20 cellular contexts compared by ENCODE assay signal in the genomic region with DNA sequence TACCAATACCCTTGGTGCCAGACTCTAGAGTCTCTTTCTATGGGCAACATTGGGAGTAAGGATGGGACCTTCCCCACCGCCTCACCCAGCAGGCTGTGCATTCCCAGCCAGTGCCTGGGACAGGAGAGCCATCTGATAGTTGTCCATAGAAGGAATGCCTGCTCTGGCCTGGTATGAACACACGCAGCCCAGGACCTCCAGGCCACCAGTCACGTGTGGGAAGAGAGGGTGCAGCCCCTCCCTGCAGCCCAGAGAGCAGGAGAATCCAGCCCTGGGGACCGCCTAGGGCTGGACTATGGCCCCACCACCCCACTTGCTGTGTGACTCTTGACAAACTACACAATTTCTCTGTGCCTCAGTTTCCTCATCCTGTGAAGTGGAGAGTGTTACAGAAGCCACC. TPM values are rescaled to one million over a fixed set of nuclear protein-coding genes. Genes with fewer than 3 reads are reported as not detected.
A peak's percentile ranks its signal among the peaks of the same experiment; 100 is the strongest.
DNase-seq lines count a peak whose midpoint lies in the region; ATAC-seq, FAIRE-seq and TF ChIP-seq lines count a peak whose summit lies in the region.
"Had no signal": no experiment of that assay in that cellular context is flagged by ENCODE, and none has a peak within 500 bp of the region (broad histone marks: within the 10 kb centered on the region; RNA-seq: fewer than 3 reads in every experiment).

No MANE protein-coding gene starts in this region.

- H3K79me1 ChIP-seq in neuronal stem cell (ENCODE audit: low read depth, low read length) = no peaks in the 10 kb centered on the region

- no peak overlapping the region for H4K8ac ChIP-seq in neuronal stem cell (ENCODE audit: low read depth, low read length)

- H3K4me3 ChIP-seq in BLaER1 (no peak overlapping the region), DOHH2 (ENCODE audit: low read length) (peak overlapping the region; percentile 46), K562 (no peak overlapping the region), neuronal stem cell (ENCODE audit: low read length in 2 of 2) (no peak overlapping the region)

- H3K4me1 Mint-ChIP-seq in CD4-positive, alpha-beta T cell (ENCODE audit: low read depth) = peaks cover 10% of the 10 kb centered on the region
- peaks cover 6% of the 10 kb centered on the region for H3K4me1 Mint-ChIP-seq in activated T-cell treated with anti-CD3 and anti-CD28 coated beads, Interleukin-2, amount 50 U/mL, for 72 hours (ENCODE audit: low read depth)

- BruUV-seq in K562 (replicated peaks; lab: Mats Ljungman, UMichigan) = no TSS peak

- H3K36me3 ChIP-seq in BLaER1 (no peaks in the 10 kb centered on the region), DOHH2 (ENCODE audit: control insufficient read depth, low read length) (no peaks in the 10 kb centered on the region), K562 (ENCODE audit: control insufficient read depth, insufficient read depth, low read length) (no peaks in the 10 kb centered on the region), neuronal stem cell (replicated peaks in 1 of 2; ENCODE audit: control insufficient read depth in 2 of 2, insufficient read depth in 2 of 2, low read length in 2 of 2) (no peaks in the 10 kb centered on the region)

- H3K36me3 Mint-ChIP-seq in CD4-positive, alpha-beta T cell (ENCODE audit: low read depth) = no peaks in the 10 kb centered on the region
- H3K36me3 Mint-ChIP-seq in activated T-cell treated with anti-CD3 and anti-CD28 coated beads, Interleukin-2, amount 50 U/mL, for 72 hours (ENCODE audit: insufficient read depth in 2 of 2) = no peaks in the 10 kb centered on the region
- H3K36me3 Mint-ChIP-seq: CD4-positive, CD25-positive, alpha-beta regulatory T cell had no signal

- CTCF ChIA-PET in K562 (lab: Yijun Ruan, JAX; ENCODE audit: low intra/inter-chr PET ratio) = no interaction called here
- CTCF ChIA-PET in CD4-positive, alpha-beta T cell (lab: Charles Lee) = no interaction called here

- no peak overlapping the region for H2BK12ac ChIP-seq in neuronal stem cell (ENCODE audit: low read length)

- in situ Hi-C loops in K562 (cut with MboI) = no loop called here

- H4K20me1 ChIP-seq in BLaER1 = no peaks in the 10 kb centered on the region
- H4K20me1 ChIP-seq in DOHH2 (ENCODE audit: control insufficient read depth, insufficient read depth, low read depth, low read length) = no peaks in the 10 kb centered on the region
- H4K20me1 ChIP-seq in K562 (replicated peaks; ENCODE audit: control insufficient read depth, insufficient read depth, low read length) = no peaks in the 10 kb centered on the region

- no peak overlapping the region for H2AK5ac ChIP-seq in neuronal stem cell (ENCODE audit: low read depth, low read length)

- POLR2A ChIA-PET in K562 (lab: Yijun Ruan, JAX) = no interaction called here
- POLR2A ChIA-PET in CD4-positive, alpha-beta T cell (lab: Charles Lee) = no interaction called here

- H3F3A ChIP-seq in DOHH2 (ENCODE audit: control insufficient read depth, insufficient read depth) = peaks cover 10% of the 10 kb centered on the region

- no peak for ATAC-seq in K562
- ATAC-seq in CD4-positive, alpha-beta T cell (ENCODE audit: poor library complexity) = no peak
- ATAC-seq in activated T-cell treated with anti-CD3 and anti-CD28 coated beads, Interleukin-2, amount 50 U/mL, for 72 hours (replicated peaks in 1 of 2) = no peak
- no peak for ATAC-seq in HG02938 (IDR thresholded peaks at IDR 0.05; ENCODE audit: unreplicated experiment)

- TF ChIP-seq CTCF in DOHH2 (IDR thresholded peaks at IDR 0.05; ENCODE audit: low read depth, low read length, poor library complexity, severe bottlenecking) = no peak
- no peak for TF ChIP-seq CTCF in K562 (IDR thresholded peaks at IDR 0.05 in 2 of 3, conservative IDR thresholded peaks at IDR 0.05 in 1 of 3; ENCODE audit: insufficient read depth in 2 of 3, low read depth in 1 of 3, low read length in 3 of 3)
- TF ChIP-seq CTCF in CD4-positive, alpha-beta T cell (IDR thresholded peaks at IDR 0.05) = no peak

- H3K79me2 ChIP-seq in DOHH2 (ENCODE audit: control insufficient read depth, low read length) (peaks cover 7% of the 10 kb centered on the region; the same call in 1 of the 2 replicates), K562 (ENCODE audit: control insufficient read depth, insufficient read depth, low read length) (no peaks in the 10 kb centered on the region)

- H3K27ac ChIP-seq in BLaER1 = no peak overlapping the region
- H3K27ac ChIP-seq in DOHH2 (ENCODE audit: low read depth, low read length) = peak overlapping the region; percentile 51
- H3K27ac ChIP-seq in K562 (ENCODE audit: extremely low read depth, low read depth, low read length) = no peak overlapping the region
- no peak overlapping the region for H3K27ac ChIP-seq in neuronal stem cell (replicated peaks; ENCODE audit: low read length)
- H3K27ac ChIP-seq in CD4-positive, alpha-beta T cell (ENCODE audit: low read depth, low read length) = no peak overlapping the region
- H3K27ac ChIP-seq: KMS-11 had no signal

- H2BK15ac ChIP-seq in neuronal stem cell (ENCODE audit: low read length) = no peak overlapping the region

- H3K14ac ChIP-seq in neuronal stem cell (ENCODE audit: low read length) = no peak overlapping the region

- no peak for DNase-seq in K562 (ENCODE audit: extremely low read depth in 1 of 4, low spot score in 3 of 4)
- DNase-seq in neuronal stem cell (ENCODE audit: low spot score) = no peak
- no peak for DNase-seq in CD4-positive, alpha-beta T cell
- DNase-seq in activated T-cell treated with anti-CD3 and anti-CD28 coated beads, Interleukin-2, amount 50 U/mL, for 72 hours = no peak
- DNase-seq: AML-193; CD4-positive, CD25-positive, alpha-beta regulatory T cell; DMS79 treated with DMSO at 0.1 percent for 48 hours; GDM1; GOT3; NCI-H1092; NCI-H146; NCI-H2081 treated with DMSO at 0.1 percent for 48 hours; NCI-H2227 treated with DMSO at 0.1 percent for 48 hours; NCI-H524; SHP77; SK-N-SH had no signal

- H3K4me2 ChIP-seq in BLaER1 (peak overlapping the region; percentile 79), DOHH2 (ENCODE audit: low read length) (peak overlapping the region; percentile 64), K562 (ENCODE audit: insufficient read depth, low read length) (no peak overlapping the region), neuronal stem cell (ENCODE audit: insufficient read depth, low read length, poor library complexity, severe bottlenecking) (no peak overlapping the region)
- H3K4me2 ChIP-seq: KMS-11, SK-N-SH had no signal

- H3K4me1 ChIP-seq in BLaER1 (peaks cover 64% of the 10 kb centered on the region), DOHH2 (ENCODE audit: control insufficient read depth, low read length) (peaks cover 59% of the 10 kb centered on the region), K562 (replicated peaks in 1 of 2; ENCODE audit: control insufficient read depth in 2 of 2, insufficient read depth in 2 of 2, low read length in 2 of 2) (peaks cover 3 to 40% of the 10 kb centered on the region in 2 experiments; a peak in 3 of 5 replicates), neuronal stem cell (ENCODE audit: control insufficient read depth in 2 of 2, insufficient read depth in 1 of 2, low read depth in 1 of 2, low read length in 2 of 2) (peaks cover 0 to 2% of the 10 kb centered on the region in 2 donors)

- H3K27ac Mint-ChIP-seq in CD4-positive, alpha-beta T cell = no peak overlapping the region
- no peak overlapping the region for H3K27ac Mint-ChIP-seq in activated T-cell treated with anti-CD3 and anti-CD28 coated beads, Interleukin-2, amount 50 U/mL, for 72 hours
- H3K27ac Mint-ChIP-seq: CD4-positive, CD25-positive, alpha-beta regulatory T cell had no signal

- H3K9me1 ChIP-seq in K562 (ENCODE audit: control insufficient read depth, insufficient read depth, low read length) = no peaks in the 10 kb centered on the region

- no peak for TF ChIP-seq POLR2A in K562 (conservative IDR thresholded peaks at IDR 0.05)

- intact Hi-C loops in K562 (cut with micrococcal nuclease) = loop anchor here (2.0 kb wide), 1 partner anchor 105 kb away; no protein-coding TSS in a partner anchor
- intact Hi-C loops in CD4-positive, alpha-beta T cell (cut with DNase I, micrococcal nuclease) = no loop called here

- no peak overlapping the region for H3K4ac ChIP-seq in neuronal stem cell (ENCODE audit: low read length)

- FAIRE-seq in K562 (lab: Jason Lieb, UNC) = no peak

- no peak overlapping the region for H3K4me3 Mint-ChIP-seq in CD4-positive, alpha-beta T cell
- no peak overlapping the region for H3K4me3 Mint-ChIP-seq in activated T-cell treated with anti-CD3 and anti-CD28 coated beads, Interleukin-2, amount 50 U/mL, for 72 hours
- H3K4me3 Mint-ChIP-seq: CD4-positive, CD25-positive, alpha-beta regulatory T cell had no signal

- no peaks in the 10 kb centered on the region for H3K9me2 ChIP-seq in DOHH2 (replicated peaks; ENCODE audit: control insufficient read depth, low read length)
- H3K9me2 ChIP-seq: SK-N-SH had no signal

- H3K27me3 ChIP-seq in BLaER1 (no peaks in the 10 kb centered on the region), DOHH2 (ENCODE audit: control insufficient read depth, low read length) (no peaks in the 10 kb centered on the region), K562 (ENCODE audit: control insufficient read depth in 2 of 2, insufficient read depth in 2 of 2, low read length in 2 of 2) (peaks cover 31 to 52% of the 10 kb centered on the region in 2 experiments), neuronal stem cell (ENCODE audit: control insufficient read depth in 3 of 3, insufficient read depth in 3 of 3, low read depth in 1 of 3, low read length in 3 of 3) (no peaks in the 10 kb centered on the region)
- H3K27me3 ChIP-seq in CD4-positive, alpha-beta T cell (ENCODE audit: control insufficient read depth, insufficient read depth, low read length) = no peaks in the 10 kb centered on the region

- 10% methylated on average over 4 of the region's 4 CpGs for WGBS in K562 (ENCODE audit: insufficient coverage, low coverage, missing lambda C conversion rate)
- WGBS in neuronal stem cell (ENCODE audit: extremely low coverage in 2 of 2, insufficient read length in 2 of 2, insufficient replicate concordance in 1 of 2), 2 donors = no CpG with 5 or more reads among the region's 4 CpGs

- no peak overlapping the region for H4K91ac ChIP-seq in neuronal stem cell (ENCODE audit: low read depth, low read length, poor library complexity)

- no peak overlapping the region for H2BK120ac ChIP-seq in neuronal stem cell (ENCODE audit: low read depth, low read length)

- no peaks in the 10 kb centered on the region for H3K27me3 Mint-ChIP-seq in CD4-positive, alpha-beta T cell
- H3K27me3 Mint-ChIP-seq in activated T-cell treated with anti-CD3 and anti-CD28 coated beads, Interleukin-2, amount 50 U/mL, for 72 hours (ENCODE audit: low read depth) = no peaks in the 10 kb centered on the region

- H3K9ac ChIP-seq in BLaER1 (no peak overlapping the region), K562 (ENCODE audit: insufficient read depth in 1 of 2, low read depth in 2 of 2, low read length in 2 of 2) (no peak overlapping the region; a peak in 1 of 4 replicates), neuronal stem cell (ENCODE audit: low read depth, low read length, poor library complexity) (no peak overlapping the region)
- H3K9ac ChIP-seq: KMS-11, SK-N-SH had no signal

- no peak overlapping the region for H2BK5ac ChIP-seq in neuronal stem cell (ENCODE audit: low read length)

- TF ChIP-seq RAD21 in K562 (CRISPR knock-in tag; conservative IDR thresholded peaks at IDR 0.05 in 1 of 2, IDR thresholded peaks at IDR 0.05 in 1 of 2) = no peak

- H2AFZ ChIP-seq in K562 (ENCODE audit: low read depth, low read length) (no peak overlapping the region), neuronal stem cell (ENCODE audit: low read length) (no peak overlapping the region)

- H3K9me3 ChIP-seq in BLaER1 (no peaks in the 10 kb centered on the region), DOHH2 (ENCODE audit: control insufficient read depth, insufficient read depth, low read length) (no peaks in the 10 kb centered on the region), K562 (replicated peaks; ENCODE audit: control insufficient read depth, insufficient read depth, low read depth, low read length) (no peaks in the 10 kb centered on the region), neuronal stem cell (replicated peaks in 1 of 2; ENCODE audit: control insufficient read depth in 2 of 2, insufficient read depth in 1 of 2, low read depth in 1 of 2, low read length in 2 of 2) (peaks cover 0 to 2% of the 10 kb centered on the region in 2 donors)
- H3K9me3 ChIP-seq in CD4-positive, alpha-beta T cell (ENCODE audit: control insufficient read depth, low read length) = no peaks in the 10 kb centered on the region
- H3K9me3 ChIP-seq: SK-N-SH had no signal

- H3K9me3 Mint-ChIP-seq in CD4-positive, alpha-beta T cell = no peaks in the 10 kb centered on the region
- no peaks in the 10 kb centered on the region for H3K9me3 Mint-ChIP-seq in activated T-cell treated with anti-CD3 and anti-CD28 coated beads, Interleukin-2, amount 50 U/mL, for 72 hours
- H3K9me3 Mint-ChIP-seq: CD4-positive, CD25-positive, alpha-beta regulatory T cell had no signal

- no peak for TF ChIP-seq EP300 in K562 (IDR thresholded peaks at IDR 0.05; ENCODE audit: low read length)

- peak overlapping the region; percentile 11 for H3K18ac ChIP-seq in neuronal stem cell (ENCODE audit: low read length)

- H3K23ac ChIP-seq in neuronal stem cell (ENCODE audit: low read depth, low read length, poor library complexity) = no peak overlapping the region

RNA-seq across cellular contexts. Expression of a gene that starts 52.5 kb away (rescaled TPM):
- 13.4 and 28.3 TPM in 2 replicates for total RNA-seq in K562 (2011; cell fraction: chromatin; rRNA removed; ENCODE audit: low replicate concordance)
- total RNA-seq in K562 (2011; cell fraction: nucleolus; rRNA removed) = 27.2 and 33.5 TPM in 2 replicates
- total RNA-seq in K562 (2011; cell fraction: nucleoplasm; rRNA removed) = 24.2 and 26.6 TPM in 2 replicates
- total RNA-seq in K562 (2014; rRNA removed) (11.3 and 16.6 TPM in 2 replicates), K562 (2014; rRNA removed; fragmentation: Illumina TruSeq; extraction: Trizol) (9.3 and 11.0 TPM in 2 replicates), K562 (2015; rRNA removed; fragmentation: Illumina TruSeq; extraction: Trizol) (6.2 and 8.0 TPM in 2 replicates), K562 (2021) (8.3 and 11.1 TPM in 2 replicates)
- polyA plus RNA-seq in K562 (2011; rRNA removed) (16.7 and 29.0 TPM in 2 replicates), K562 (2014; fragmentation: Illumina TruSeq; extraction: Trizol) (14.9 and 20.5 TPM in 2 replicates), K562 (2014; fragmentation: Nextera tagmentation; extraction: Ambion mirVana) (10 to 100 TPM; 17.4 to 23.1 TPM), K562 (2014; rRNA removed) (28.8 and 35.7 TPM in 2 replicates)
- 22.2 and 66.4 TPM in 2 replicates for polyA plus RNA-seq in K562 (2011; cell fraction: cytosol; rRNA removed)
- 29.5 and 79.3 TPM in 2 replicates for polyA plus RNA-seq in K562 (2011; cell fraction: nucleus; rRNA removed)
- 20.6 and 22.3 TPM in 2 replicates for polyA plus RNA-seq in K562 (2012)
- polyA minus RNA-seq in K562 (2011; rRNA and poly(A)+ RNA removed) = 8.8 and 21.6 TPM in 2 replicates
- polyA minus RNA-seq in K562 (2011; cell fraction: cytosol; rRNA and poly(A)+ RNA removed) = 6.0 and 9.3 TPM in 2 replicates
- 38.2 and 39.5 TPM in 2 replicates for polyA minus RNA-seq in K562 (2011; cell fraction: nucleus; rRNA and poly(A)+ RNA removed)
- polyA plus RNA-seq in neuronal stem cell (2013, experiment 1 of 2) = 252 TPM
- 263 TPM for polyA plus RNA-seq in neuronal stem cell (2013, experiment 2 of 2)
- total RNA-seq in CD4-positive, alpha-beta T cell = 100 to 1,000 TPM; 238 to 242 TPM
- total RNA-seq in activated T-cell treated with anti-CD3 and anti-CD28 coated beads, Interleukin-2, amount 50 U/mL, for 72 hours = 100 to 1,000 TPM; 223 to 250 TPM

Comparison
In these comparisons a context has a peak if more than half of its experiments do, and no peak if none do; other contexts are left out.
1. H3K4me2 ChIP-seq: peak in BLaER1 (single experiment) and DOHH2 (single experiment); none in K562 (single experiment) and neuronal stem cell (single experiment).
2. RNA of a gene that starts 52.5 kb away (total RNA-seq): 223 to 250 TPM in activated T-cell treated with anti-CD3 and anti-CD28 coated beads, Interleukin-2, amount 50 U/mL, for 72 hours and 238 to 242 TPM in CD4-positive, alpha-beta T cell; 6.2 to 33.5 TPM in K562; every median in the first group is over 4 times any median in the second.